In genomic region chr7:28480595-28480994, GRCh38 we compare ENCODE assay signal across 28 cellular contexts.
DNase-seq lines count a peak whose midpoint lies in the region; ATAC-seq and TF ChIP-seq lines count a peak whose summit lies in the region.
"Had no signal": no experiment of that assay in that cellular context is flagged by ENCODE, and none has a peak within 500 bp of the region (broad histone marks: within the 10 kb centered on the region; RNA-seq: fewer than 3 reads in every experiment).

No MANE protein-coding gene starts in this region.

- no peaks in the 10 kb centered on the region for H3K79me2 ChIP-seq in DOHH2 (ENCODE audit: control insufficient read depth, low read length)
- H3K79me2 ChIP-seq in OCI-LY7 (ENCODE audit: insufficient read depth, low read depth, low read length) = no peaks in the 10 kb centered on the region

- intact Hi-C loops in OCI-LY7 (cut with micrococcal nuclease; ENCODE audit: unreplicated experiment) = loop anchor here (2.0 kb wide), 1 partner anchor 92 kb away; no protein-coding TSS in a partner anchor
- intact Hi-C loops in activated CD4-positive, alpha-beta T cell treated with anti-CD3 and anti-CD28 coated beads for 36 hours (cut with DNase I, micrococcal nuclease) = no loop called here

- H3K27me3 Mint-ChIP-seq in endodermal cell (ENCODE audit: insufficient read depth) = peaks cover 3% of the 10 kb centered on the region
- H3K27me3 Mint-ChIP-seq in activated CD4-positive, alpha-beta T cell treated with anti-CD3 and anti-CD28 coated beads for 36 hours = peaks cover 16% of the 10 kb centered on the region

- DNase-seq in OCI-LY7 (ENCODE audit: low spot score) (no peak), endodermal cell (no peak), NCI-H1694 treated with DMSO at 0.1 percent for 48 hours (lab: John Stamatoyannopoulos, UW) (no peak), cortex of kidney (lab: John Stamatoyannopoulos, UW) (no peak)
- no peak for DNase-seq in effector CD4-positive, alpha-beta T cell
- no peak for DNase-seq in activated CD4-positive, alpha-beta T cell treated with anti-CD3 and anti-CD28 coated beads for 36 hours
- DNase-seq: activated CD4-positive, alpha-beta T cell treated with anti-CD3 and anti-CD28 coated beads, Interleukin-2, amount 10 ng/mL, durations not matched to agents 24 days and 14 days; activated CD8-positive, alpha-beta memory T cell treated with anti-CD3 and anti-CD28 coated beads for 24 hours; activated T-cell treated with anti-CD3 and anti-CD28 coated beads for 4 hours; amniotic stem cell; CD4-positive, alpha-beta T cell; Kasumi-1; left lung; naive B cell; NCI-H146; NCI-H446; NCI-H774; pancreas; stimulated activated CD4-positive, alpha-beta T cell treated with anti-CD3 and anti-CD28 coated beads, Interleukin-1b, Interleukin-23, amount 100 ng/mL, for 48 hours; stimulated activated CD8-positive, alpha-beta memory T cell treated with anti-CD3 and anti-CD28 coated beads, Interleukin-4, amount 100 ng/mL, for 48 hours; stimulated activated naive CD8-positive, alpha-beta T cell treated with anti-CD3 and anti-CD28 coated beads, Interleukin-15, amount 100 ng/mL, for 72 hours; T-cell; WERI-Rb-1 had no signal

- no peak overlapping the region for H3K4me3 Mint-ChIP-seq in endodermal cell
- H3K4me3 Mint-ChIP-seq in activated CD4-positive, alpha-beta T cell treated with anti-CD3 and anti-CD28 coated beads for 36 hours = no peak overlapping the region
- H3K4me3 Mint-ChIP-seq: activated CD4-positive, alpha-beta T cell treated with anti-CD3 and anti-CD28 coated beads, Interleukin-2, amount 10 ng/mL, durations not matched to agents 24 days and 14 days; activated naive CD4-positive, alpha-beta T cell treated with anti-CD3 and anti-CD28 coated beads, Interleukin-2, amount 50 U/mL, for 24 hours; CD4-positive, alpha-beta T cell; naive B cell; stimulated activated naive CD8-positive, alpha-beta T cell treated with anti-CD3 and anti-CD28 coated beads, Interleukin-15, amount 100 ng/mL, for 72 hours; T-cell had no signal

- no peaks in the 10 kb centered on the region for H3K36me3 ChIP-seq in DOHH2 (ENCODE audit: control insufficient read depth, low read length)
- H3K36me3 ChIP-seq in OCI-LY7 (ENCODE audit: insufficient read depth, low read length) = no peaks in the 10 kb centered on the region
- H3K36me3 ChIP-seq in endodermal cell (ENCODE audit: control insufficient read depth, insufficient read depth, low read length) = no peaks in the 10 kb centered on the region
- H3K36me3 ChIP-seq in neuron (ENCODE audit: insufficient read depth, low read length) = no peaks in the 10 kb centered on the region
- H3K36me3 ChIP-seq: breast epithelium, left lung, pancreas, thoracic aorta, WERI-Rb-1 had no signal

- no peaks in the 10 kb centered on the region for H3F3A ChIP-seq in DOHH2 (ENCODE audit: control insufficient read depth, insufficient read depth)

- ATAC-seq in activated CD4-positive, alpha-beta T cell treated with anti-CD3 and anti-CD28 coated beads for 36 hours = no peak
- ATAC-seq: left lung, pancreas, T-cell had no signal

- H3K9me3 Mint-ChIP-seq in endodermal cell = no peaks in the 10 kb centered on the region
- H3K9me3 Mint-ChIP-seq in activated CD4-positive, alpha-beta T cell treated with anti-CD3 and anti-CD28 coated beads for 36 hours (ENCODE audit: low read depth) = no peaks in the 10 kb centered on the region
- H3K9me3 Mint-ChIP-seq: activated CD4-positive, alpha-beta T cell treated with anti-CD3 and anti-CD28 coated beads, Interleukin-2, amount 10 ng/mL, durations not matched to agents 24 days and 14 days; activated naive CD4-positive, alpha-beta T cell treated with anti-CD3 and anti-CD28 coated beads, Interleukin-2, amount 50 U/mL, for 24 hours; CD4-positive, alpha-beta T cell; naive B cell; stimulated activated naive CD8-positive, alpha-beta T cell treated with anti-CD3 and anti-CD28 coated beads, Interleukin-15, amount 100 ng/mL, for 72 hours; T-cell had no signal

- H3K9me2 ChIP-seq in DOHH2 (replicated peaks; ENCODE audit: control insufficient read depth, low read length) = no peaks in the 10 kb centered on the region
- H3K9me2 ChIP-seq in OCI-LY7 (ENCODE audit: insufficient read depth, low read length) = no peaks in the 10 kb centered on the region

- H2AFZ ChIP-seq in OCI-LY7 (ENCODE audit: low read length) = peak overlapping the region; percentile 40; the same call in 1 of the 2 replicates
- H2AFZ ChIP-seq in neuron (ENCODE audit: low read depth, low read length) = no peak overlapping the region

- H4K20me1 ChIP-seq in DOHH2 (ENCODE audit: control insufficient read depth, insufficient read depth, low read depth, low read length) (no peaks in the 10 kb centered on the region), OCI-LY7 (ENCODE audit: insufficient read depth, low read length) (no peaks in the 10 kb centered on the region)

- H3K27me3 ChIP-seq in DOHH2 (ENCODE audit: control insufficient read depth, low read length) = no peaks in the 10 kb centered on the region
- H3K27me3 ChIP-seq in endodermal cell (ENCODE audit: control insufficient read depth, insufficient read depth, low read length, poor library complexity, severe bottlenecking) = no peaks in the 10 kb centered on the region
- no peaks in the 10 kb centered on the region for H3K27me3 ChIP-seq in neuron (ENCODE audit: insufficient read depth, low read length)
- H3K27me3 ChIP-seq: breast epithelium, pancreas had no signal

- BruUV-seq in OCI-LY7 (replicated peaks; lab: Mats Ljungman, UMichigan) = no TSS peak

- H3K9me3 ChIP-seq in DOHH2 (ENCODE audit: control insufficient read depth, insufficient read depth, low read length) (no peaks in the 10 kb centered on the region), OCI-LY7 (ENCODE audit: low read length) (no peaks in the 10 kb centered on the region), endodermal cell (ENCODE audit: control insufficient read depth, low read length) (no peaks in the 10 kb centered on the region), neuron (ENCODE audit: low read length) (no peaks in the 10 kb centered on the region)
- H3K9me3 ChIP-seq: breast epithelium, left lung, pancreas, thoracic aorta had no signal

- CTCF ChIA-PET in OCI-LY7 (lab: Charles Lee; ENCODE audit: unreplicated experiment) = no interaction called here
- CTCF ChIA-PET in activated CD4-positive, alpha-beta T cell treated with anti-CD3 and anti-CD28 coated beads for 36 hours (lab: Charles Lee) = no interaction called here

- no peak overlapping the region for H3K4me3 ChIP-seq in DOHH2 (ENCODE audit: low read length)
- no peak overlapping the region for H3K4me3 ChIP-seq in OCI-LY7 (ENCODE audit: low read depth, low read length, poor library complexity, severe bottlenecking)
- no peak overlapping the region for H3K4me3 ChIP-seq in endodermal cell (ENCODE audit: low read length)
- peak overlapping the region; percentile 57 for H3K4me3 ChIP-seq in neuron (ENCODE audit: low read length)
- H3K4me3 ChIP-seq: breast epithelium, left lung, pancreas, thoracic aorta had no signal

- H3K4me2 ChIP-seq in DOHH2 (ENCODE audit: low read length) = peak overlapping the region; percentile 60
- H3K4me2 ChIP-seq in OCI-LY7 (ENCODE audit: low read length) = peak overlapping the region; percentile 55

- H3K4me1 ChIP-seq in DOHH2 (ENCODE audit: control insufficient read depth, low read length) (peaks cover 34% of the 10 kb centered on the region), OCI-LY7 (ENCODE audit: insufficient read depth, low read length, poor library complexity, severe bottlenecking) (peaks cover 23% of the 10 kb centered on the region), endodermal cell (ENCODE audit: control insufficient read depth, insufficient read depth, low read length) (no peaks in the 10 kb centered on the region), neuron (ENCODE audit: insufficient read depth, low read length) (peaks cover 63% of the 10 kb centered on the region)
- H3K4me1 ChIP-seq: breast epithelium, left lung, pancreas had no signal

- WGBS in endodermal cell (ENCODE audit: insufficient coverage in 1 of 2, insufficient read length in 1 of 2), 2 experiments = 92% methylated on average over 3 of the region's 3 CpGs; no CpG with 5 or more reads in 1 of the 2 experiments

- H3K27ac ChIP-seq in DOHH2 (ENCODE audit: low read depth, low read length) (no peak overlapping the region), OCI-LY7 (ENCODE audit: low read depth, low read length, poor library complexity, severe bottlenecking) (no peak overlapping the region), endodermal cell (ENCODE audit: low read depth, low read length) (peak overlapping the region; percentile 75)
- H3K27ac ChIP-seq: left lung, pancreas, thoracic aorta, WERI-Rb-1 had no signal

- POLR2A ChIA-PET in OCI-LY7 (lab: Charles Lee) = interaction anchor here (0.7 to 1.6 kb wide), 8 partner anchors 8 to 1791 kb away, joined by 3 to 7 read pairs (median 4); no protein-coding TSS in a partner anchor
- POLR2A ChIA-PET in activated CD4-positive, alpha-beta T cell treated with anti-CD3 and anti-CD28 coated beads for 36 hours (lab: Charles Lee) = no interaction called here

- H3K9ac ChIP-seq in endodermal cell (ENCODE audit: extremely low read depth, low read length, poor library complexity, severe bottlenecking) = no peak overlapping the region

- no peaks in the 10 kb centered on the region for H3K36me3 Mint-ChIP-seq in endodermal cell (ENCODE audit: low read depth)
- H3K36me3 Mint-ChIP-seq in activated CD4-positive, alpha-beta T cell treated with anti-CD3 and anti-CD28 coated beads for 36 hours (ENCODE audit: low read depth) = no peaks in the 10 kb centered on the region
- H3K36me3 Mint-ChIP-seq: activated naive CD4-positive, alpha-beta T cell treated with anti-CD3 and anti-CD28 coated beads, Interleukin-2, amount 50 U/mL, for 24 hours; naive B cell; T-cell had no signal

- TF ChIP-seq CTCF in DOHH2 (IDR thresholded peaks at IDR 0.05; ENCODE audit: low read depth, low read length, poor library complexity, severe bottlenecking) (no peak), OCI-LY7 (conservative IDR thresholded peaks at IDR 0.05; ENCODE audit: low read length) (no peak), endodermal cell (conservative IDR thresholded peaks at IDR 0.05) (no peak)

- H3K4me1 Mint-ChIP-seq in endodermal cell = peaks cover 52% of the 10 kb centered on the region
- no peaks in the 10 kb centered on the region for H3K4me1 Mint-ChIP-seq in activated CD4-positive, alpha-beta T cell treated with anti-CD3 and anti-CD28 coated beads for 36 hours
- H3K4me1 Mint-ChIP-seq: activated CD4-positive, alpha-beta T cell treated with anti-CD3 and anti-CD28 coated beads, Interleukin-2, amount 10 ng/mL, durations not matched to agents 24 days and 14 days; activated naive CD4-positive, alpha-beta T cell treated with anti-CD3 and anti-CD28 coated beads, Interleukin-2, amount 50 U/mL, for 24 hours had no signal

- no peak overlapping the region for H3K27ac Mint-ChIP-seq in endodermal cell
- H3K27ac Mint-ChIP-seq in activated CD4-positive, alpha-beta T cell treated with anti-CD3 and anti-CD28 coated beads for 36 hours = no peak overlapping the region
- H3K27ac Mint-ChIP-seq: activated CD4-positive, alpha-beta T cell treated with anti-CD3 and anti-CD28 coated beads, Interleukin-2, amount 10 ng/mL, durations not matched to agents 24 days and 14 days; activated naive CD4-positive, alpha-beta T cell treated with anti-CD3 and anti-CD28 coated beads, Interleukin-2, amount 50 U/mL, for 24 hours; CD4-positive, alpha-beta T cell; naive B cell; T-cell had no signal
